In the genomic region with DNA sequence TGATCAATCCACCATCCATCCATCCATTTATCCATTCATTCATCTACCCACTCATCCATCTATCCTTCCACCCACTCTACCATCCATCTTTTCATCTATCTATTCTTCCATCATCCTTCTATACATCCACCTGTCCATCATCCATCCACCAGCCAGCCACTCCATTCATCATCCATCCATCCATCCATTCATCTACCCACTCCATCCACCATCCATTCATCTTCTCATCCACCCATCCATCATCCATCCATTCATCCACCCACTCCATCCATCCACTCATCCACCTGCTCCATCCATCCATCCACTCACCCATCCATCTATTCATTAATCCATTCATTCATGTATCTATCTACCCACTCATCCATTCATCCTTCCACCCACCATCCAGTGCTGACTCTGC, we compare ENCODE assay signal across 27 cellular contexts.
"Had no signal": no experiment of that assay in that cellular context is flagged by ENCODE, and none has a peak within 500 bp of the region (broad histone marks: within the 10 kb centered on the region; RNA-seq: fewer than 3 reads in every experiment).

No MANE protein-coding gene starts in this region.

- H3K36me3 Mint-ChIP-seq: activated CD8-positive, alpha-beta memory T cell treated with anti-CD3 and anti-CD28 coated beads, Interleukin-2, amount 10 ng/mL, durations not matched to agents 7 days and 5 days; activated naive CD8-positive, alpha-beta T cell; brain had no signal

- H3K4me3 Mint-ChIP-seq: activated B cell treated with CpG ODN at 0.5 μM for 24 hours; activated CD4-positive, alpha-beta T cell treated with anti-CD3 and anti-CD28 coated beads, Interleukin-2, amount 10 ng/mL, durations not matched to agents 24 days and 14 days; activated CD8-positive, alpha-beta memory T cell treated with anti-CD3 and anti-CD28 coated beads, Interleukin-2, amount 10 ng/mL, durations not matched to agents 7 days and 5 days; activated naive CD8-positive, alpha-beta T cell; activated T-cell treated with anti-CD3 and anti-CD28 coated beads, Interleukin-2, amount 50 U/mL, for 24 hours; activated T-helper 1 cell treated with anti-CD3 and anti-CD28 coated beads, Interleukin-12 subunit alpha, Interleukin-12 subunit beta, Interleukin-2, Interleukin-4 antibody, amounts not matched to agents 30 ng/mL and 10 ng/mL and 1 ng/mL, durations not matched to agents 14 hours and 24 hours and 36 hours; brain; T-helper 17 cell had no signal

- FAIRE-seq: astrocyte, RCC 7860, TTC549 had no signal

- DNase-seq: activated B cell treated with CpG ODN at 0.5 μM for 24 hours; activated CD4-positive, alpha-beta T cell treated with anti-CD3 and anti-CD28 coated beads for 1 hour; activated CD4-positive, alpha-beta T cell treated with anti-CD3 and anti-CD28 coated beads, Interleukin-2, amount 10 ng/mL, durations not matched to agents 24 days and 14 days; activated CD4-positive, alpha-beta T cell treated with anti-CD3 and anti-CD28 coated beads, Interleukin-2, amount 50 U/mL, for 48 hours; activated CD8-positive, alpha-beta memory T cell treated with anti-CD3 and anti-CD28 coated beads, Interleukin-2, amount 10 ng/mL, durations not matched to agents 7 days and 5 days; activated effector memory CD4-positive, alpha-beta T cell treated with Interleukin-2 at 50 U/mL for 16 hours; activated naive CD4-positive, alpha-beta T cell; activated T-cell treated with anti-CD3 and anti-CD28 coated beads, Interleukin-2, amount 50 U/mL, for 24 hours; amygdala; Kasumi-1; NCI-H1048; NCI-H146; NCI-H187 treated with DMSO at 0.1 percent for 48 hours; NCI-H2081 treated with DMSO at 0.1 percent for 48 hours; NCI-H2227 treated with DMSO at 0.1 percent for 48 hours; NCI-H446 treated with DMSO at 0.1 percent for 48 hours; NCI-H524 treated with DMSO at 0.1 percent for 48 hours; NCI-H774; SIG-M5; T-helper 17 cell; T-helper 9 cell had no signal

- H3K9me3 Mint-ChIP-seq: activated B cell treated with CpG ODN at 0.5 μM for 24 hours; activated T-cell treated with anti-CD3 and anti-CD28 coated beads, Interleukin-2, amount 50 U/mL, for 24 hours; activated T-helper 1 cell treated with anti-CD3 and anti-CD28 coated beads, Interleukin-12 subunit alpha, Interleukin-12 subunit beta, Interleukin-2, Interleukin-4 antibody, amounts not matched to agents 30 ng/mL and 10 ng/mL and 1 ng/mL, durations not matched to agents 14 hours and 24 hours and 36 hours had no signal

- H3K27ac Mint-ChIP-seq: activated B cell treated with CpG ODN at 0.5 μM for 24 hours; activated CD4-positive, alpha-beta T cell treated with anti-CD3 and anti-CD28 coated beads, Interleukin-2, amount 10 ng/mL, durations not matched to agents 24 days and 14 days; activated CD8-positive, alpha-beta memory T cell treated with anti-CD3 and anti-CD28 coated beads, Interleukin-2, amount 10 ng/mL, durations not matched to agents 7 days and 5 days; activated naive CD8-positive, alpha-beta T cell; activated T-cell treated with anti-CD3 and anti-CD28 coated beads, Interleukin-2, amount 50 U/mL, for 24 hours; activated T-helper 1 cell treated with anti-CD3 and anti-CD28 coated beads, Interleukin-12 subunit alpha, Interleukin-12 subunit beta, Interleukin-2, Interleukin-4 antibody, amounts not matched to agents 30 ng/mL and 10 ng/mL and 1 ng/mL, durations not matched to agents 14 hours and 24 hours and 36 hours; T-helper 17 cell had no signal

- H3K4me1 Mint-ChIP-seq: activated B cell treated with CpG ODN at 0.5 μM for 24 hours; activated CD4-positive, alpha-beta T cell treated with anti-CD3 and anti-CD28 coated beads, Interleukin-2, amount 10 ng/mL, durations not matched to agents 24 days and 14 days; activated CD8-positive, alpha-beta memory T cell treated with anti-CD3 and anti-CD28 coated beads, Interleukin-2, amount 10 ng/mL, durations not matched to agents 7 days and 5 days; brain; T-helper 17 cell had no signal

- ATAC-seq: activated CD8-positive, alpha-beta memory T cell treated with anti-CD3 and anti-CD28 coated beads, Interleukin-2, amount 10 ng/mL, durations not matched to agents 7 days and 5 days; T-helper 17 cell had no signal
